Comparison of ENCODE assay signal across 8 cellular contexts in genomic region chr10:62048919-62049636, GRCh38.
DNase-seq lines count a peak whose midpoint lies in the region; ATAC-seq, FAIRE-seq and TF ChIP-seq lines count a peak whose summit lies in the region.

No MANE protein-coding gene starts in this region.

- ATAC-seq in HG03342 (IDR thresholded peaks at IDR 0.05; ENCODE audit: unreplicated experiment) = no peak

- H3K4me1 Mint-ChIP-seq in mesothelial cell of epicardium = peaks cover 78% of the 10 kb centered on the region

- H3K36me3 Mint-ChIP-seq in mesothelial cell of epicardium = peaks cover 26% of the 10 kb centered on the region

- no peaks in the 10 kb centered on the region for H3K27me3 Mint-ChIP-seq in mesothelial cell of epicardium (ENCODE audit: low read depth)

- H3K27ac Mint-ChIP-seq in mesothelial cell of epicardium = peak overlapping the region; percentile 93

- TF ChIP-seq CTCF in mesothelial cell of epicardium (IDR thresholded peaks at IDR 0.05; ENCODE audit: unreplicated experiment) = no peak

- peak overlapping the region; percentile 67 for H3K4me3 Mint-ChIP-seq in mesothelial cell of epicardium

- no peaks in the 10 kb centered on the region for H3K9me3 Mint-ChIP-seq in mesothelial cell of epicardium

- peak; percentile 96 for DNase-seq in GM04503 (ENCODE audit: low read depth)
- DNase-seq in NCI-H446 treated with DMSO at 0.1 percent for 48 hours (lab: John Stamatoyannopoulos, UW) = peak; percentile 59
- peak; percentile 29 for DNase-seq in activated T-cell treated with anti-CD3 and anti-CD28 coated beads for 1 hour (ENCODE audit: low read depth)
- DNase-seq in mesothelial cell of epicardium (ENCODE audit: low spot score in 2 of 2, unreplicated experiment in 2 of 2) = peak; percentile 35 to 68
- peak; percentile 33 for DNase-seq in stimulated activated CD8-positive, alpha-beta memory T cell treated with anti-CD3 and anti-CD28 coated beads, Interleukin-12 subunit alpha, Interleukin-12 subunit beta, amount 100 ng/mL, for 4 hours (ENCODE audit: low read depth)
- DNase-seq in NCI-H524 (lab: John Stamatoyannopoulos, UW) = no peak

- peak; percentile 21 for FAIRE-seq in endometrium (lab: Jason Lieb, UNC)

Comparison
In these comparisons a context has a peak if more than half of its experiments do, and no peak if none do; other contexts are left out.
1. DNase-seq: peak in GM04503 (single experiment), NCI-H446 treated with DMSO at 0.1 percent for 48 hours (single experiment), activated T-cell treated with anti-CD3 and anti-CD28 coated beads for 1 hour (single experiment), mesothelial cell of epicardium (2 of 2) and stimulated activated CD8-positive, alpha-beta memory T cell treated with anti-CD3 and anti-CD28 coated beads, Interleukin-12 subunit alpha, Interleukin-12 subunit beta, amount 100 ng/mL, for 4 hours (single experiment); none in NCI-H524 (0 of 2).